ENCODE assay signal across 26 cellular contexts in genomic region chr1:228279011-228279721, GRCh38.
DNase-seq lines count a peak whose midpoint lies in the region; ATAC-seq, FAIRE-seq and TF ChIP-seq lines count a peak whose summit lies in the region.
"Had no signal": no experiment of that assay in that cellular context is flagged by ENCODE, and none has a peak within 500 bp of the region (broad histone marks: within the 10 kb centered on the region; RNA-seq: fewer than 3 reads in every experiment).

No MANE protein-coding gene starts in this region.

- intact Hi-C loops in left ventricle myocardium superior (cut with micrococcal nuclease) (no loop called here), Right ventricle myocardium superior (cut with DNase I) (no loop called here), kidney (cut with DNase I) (no loop called here)

- H3K4me1 ChIP-seq in kidney (ENCODE audit: control insufficient read depth in 1 of 2, insufficient read depth in 1 of 2, low read depth in 1 of 2, low read length in 2 of 2), result peaks cover 7% of the 10 kb centered on the region in 2 donors
- H3K4me1 ChIP-seq: foreskin keratinocyte had no signal

- peaks cover 5% of the 10 kb centered on the region for H3K36me3 Mint-ChIP-seq in osteocyte (ENCODE audit: unreplicated experiment)

- peak; percentile 28 for DNase-seq in left ventricle myocardium superior
- no peak for DNase-seq in Right ventricle myocardium superior
- DNase-seq in kidney, result peak; percentile 75
- DNase-seq in osteocyte (ENCODE audit: extremely low spot score, unreplicated experiment), result peak; percentile 81
- DNase-seq in SHP77 treated with DMSO at 0.1 percent for 48 hours (lab: John Stamatoyannopoulos, UW), result no peak
- DNase-seq: ACHN; activated CD4-positive, alpha-beta T cell treated with anti-CD3 and anti-CD28 coated beads, Interleukin-2, amount 10 ng/mL, durations not matched to agents 7 days and 5 days; activated gamma-delta T cell; body of pancreas; C1 segment of cervical spinal cord; Calu3; DND-41; effector memory CD4-positive, alpha-beta T cell; foreskin keratinocyte; HCEC 1CT; NCI-H1105; NCI-H2081; NCI-H345; NCI-H748 treated with DMSO at 0.1 percent for 48 hours; RPMI8226 had no signal

- no peak overlapping the region for H3K27ac ChIP-seq in kidney (ENCODE audit: low read depth in 2 of 2, low read length in 2 of 2)
- H3K27ac ChIP-seq: body of pancreas, foreskin keratinocyte, hepatocyte had no signal

- H3K4me3 Mint-ChIP-seq in osteocyte (ENCODE audit: unreplicated experiment), result no peak overlapping the region
- H3K4me3 Mint-ChIP-seq: activated CD4-positive, alpha-beta T cell treated with anti-CD3 and anti-CD28 coated beads, Interleukin-2, amount 10 ng/mL, durations not matched to agents 7 days and 5 days had no signal

- TF ChIP-seq CTCF in kidney (IDR thresholded peaks at IDR 0.05; ENCODE audit: borderline replicate concordance, extremely low read depth, insufficient read depth), result no peak
- no peak for TF ChIP-seq CTCF in osteocyte (IDR thresholded peaks at IDR 0.05)

- no peaks in the 10 kb centered on the region for H3K9me3 ChIP-seq in kidney (ENCODE audit: control insufficient read depth in 1 of 2, low read length in 2 of 2)
- H3K9me3 ChIP-seq: body of pancreas, mucosa of descending colon had no signal

- no peak overlapping the region for H3K9ac ChIP-seq in kidney (ENCODE audit: low read length in 2 of 2)

- no peaks in the 10 kb centered on the region for H3K27me3 Mint-ChIP-seq in osteocyte (ENCODE audit: unreplicated experiment)
- H3K27me3 Mint-ChIP-seq: activated CD4-positive, alpha-beta T cell treated with anti-CD3 and anti-CD28 coated beads, Interleukin-2, amount 10 ng/mL, durations not matched to agents 7 days and 5 days; progenitor cell of endocrine pancreas had no signal

- FAIRE-seq in kidney (lab: Jason Lieb, UNC), result no peak

- H3K36me3 ChIP-seq in kidney (ENCODE audit: control insufficient read depth in 1 of 2, insufficient read depth in 2 of 2, low read length in 2 of 2), result no peaks in the 10 kb centered on the region

- H3K4me1 Mint-ChIP-seq in osteocyte (ENCODE audit: unreplicated experiment), result peaks cover 2% of the 10 kb centered on the region

- no peak overlapping the region for H3K27ac Mint-ChIP-seq in osteocyte (ENCODE audit: unreplicated experiment)
- H3K27ac Mint-ChIP-seq: activated CD4-positive, alpha-beta T cell treated with anti-CD3 and anti-CD28 coated beads, Interleukin-2, amount 10 ng/mL, durations not matched to agents 7 days and 5 days; progenitor cell of endocrine pancreas had no signal

- no peak overlapping the region for H3K4me3 ChIP-seq in kidney (ENCODE audit: low read length in 2 of 2)
- H3K4me3 ChIP-seq: body of pancreas, hepatocyte, mucosa of descending colon had no signal

- no peaks in the 10 kb centered on the region for H3K9me3 Mint-ChIP-seq in osteocyte (ENCODE audit: unreplicated experiment)
- H3K9me3 Mint-ChIP-seq: activated CD4-positive, alpha-beta T cell treated with anti-CD3 and anti-CD28 coated beads, Interleukin-2, amount 10 ng/mL, durations not matched to agents 7 days and 5 days had no signal

- ATAC-seq in left ventricle myocardium superior (no peak), Right ventricle myocardium superior (ENCODE audit: poor library complexity) (no peak), HG02642 (IDR thresholded peaks at IDR 0.05; ENCODE audit: poor library complexity, unreplicated experiment) (no peak), GM18907 (IDR thresholded peaks at IDR 0.05; ENCODE audit: unreplicated experiment) (no peak)
- ATAC-seq: body of pancreas, esophagus mucosa, foreskin keratinocyte, mucosa of descending colon had no signal

Comparison
In these comparisons a context has a peak if more than half of its experiments do, and no peak if none do; other contexts are left out.
1. DNase-seq: peak in left ventricle myocardium superior (single experiment), kidney (single experiment) and osteocyte (single experiment); none in Right ventricle myocardium superior (single experiment) and SHP77 treated with DMSO at 0.1 percent for 48 hours (single experiment).